In the genomic region with DNA sequence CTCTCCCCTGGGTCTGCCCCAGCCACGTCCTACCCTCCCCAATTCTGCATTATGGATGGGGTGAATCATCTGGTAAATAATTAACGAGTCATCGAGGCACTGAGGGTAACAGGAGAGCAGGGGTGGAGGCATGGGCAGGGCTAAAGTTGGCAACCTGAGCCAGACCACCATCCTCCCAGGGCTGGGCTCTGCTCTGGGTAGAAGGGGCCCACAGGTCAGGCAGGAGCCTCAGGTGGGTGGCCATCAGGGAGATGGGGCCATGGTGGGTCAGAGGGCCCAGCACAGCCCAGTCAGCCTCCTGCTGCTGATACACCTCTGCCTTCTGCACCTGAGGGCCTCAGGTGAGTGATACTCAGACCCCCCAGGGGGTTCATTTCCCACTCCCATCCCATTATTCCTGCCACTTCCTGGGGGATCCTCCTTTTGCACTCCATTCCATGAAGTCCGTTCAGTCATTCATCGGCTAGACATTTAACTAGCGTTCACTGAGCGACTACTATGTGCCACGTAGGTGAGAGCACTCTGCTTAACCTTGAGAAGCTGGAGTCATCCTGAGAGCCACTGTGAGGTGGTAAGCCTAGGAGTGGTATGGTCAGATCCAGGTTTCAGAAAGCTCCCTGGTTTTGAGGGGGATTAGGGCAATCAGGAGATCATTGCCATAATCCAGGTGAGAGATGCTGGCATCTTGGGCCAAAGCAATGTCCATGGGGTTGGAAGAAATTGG, we compare ENCODE assay signal across 18 cellular contexts. TPM values are rescaled to one million over a fixed set of nuclear protein-coding genes. Genes with fewer than 3 reads are reported as not detected.
A peak's percentile ranks its signal among the peaks of the same experiment; 100 is the strongest.
DNase-seq lines count a peak whose midpoint lies in the region; ATAC-seq, FAIRE-seq and TF ChIP-seq lines count a peak whose summit lies in the region.
"Had no signal": no experiment of that assay in that cellular context is flagged by ENCODE, and none has a peak within 500 bp of the region (broad histone marks: within the 10 kb centered on the region; RNA-seq: fewer than 3 reads in every experiment).

TSS of gene VSIG10L2 (plus strand) at position 248 of the 724 bp plus-strand sequence. CDS start at position 260, 12 bp downstream.

- peaks cover 37% of the 10 kb centered on the region for H3K4me1 Mint-ChIP-seq in nephron

- H3K27me3 ChIP-seq in right atrium auricular region = no peaks in the 10 kb centered on the region
- H3K27me3 ChIP-seq in heart right ventricle = peaks cover 0 to 4% (median 0%) of the 10 kb centered on the region in 7 donors
- peaks cover 2% of the 10 kb centered on the region for H3K27me3 ChIP-seq in bronchial epithelial cell (ENCODE audit: control insufficient read depth, insufficient read depth, low read length)

- no peaks in the 10 kb centered on the region for H3K36me3 Mint-ChIP-seq in nephron (ENCODE audit: low read depth)
- H3K36me3 Mint-ChIP-seq: CD4-positive, CD25-positive, alpha-beta regulatory T cell; IgD-negative memory B cell had no signal

- H3K27ac Mint-ChIP-seq in nephron = peak within 1 kb of the TSS in 2 of 3 experiments; percentile 24 to 41
- H3K27ac Mint-ChIP-seq: CD4-positive, CD25-positive, alpha-beta regulatory T cell; IgD-negative memory B cell had no signal

- FAIRE-seq in bronchial epithelial cell (lab: Jason Lieb, UNC) = peak; percentile 7
- FAIRE-seq: A204.1, H54, RCC 7860 had no signal

- TF ChIP-seq CTCF in right atrium auricular region (IDR thresholded peaks at IDR 0.05) (no peak), heart right ventricle (IDR thresholded peaks at IDR 0.05) (no peak), bronchial epithelial cell (IDR thresholded peaks at IDR 0.05; ENCODE audit: insufficient read depth, low read length, severe bottlenecking) (no peak), nephron (IDR thresholded peaks at IDR 0.05; ENCODE audit: unreplicated experiment in 3 of 3) (no peak)

- 88 to 90% methylated on average over 8 of the region's 8 CpGs for WGBS in heart right ventricle, 2 donors

- DNase-seq in right atrium auricular region (ENCODE audit: low spot score) (peak; percentile 40), heart right ventricle (no peak), bronchial epithelial cell (ENCODE audit: low read depth) (peak; percentile 9), NCI-H82 (lab: John Stamatoyannopoulos, UW) (no peak), GM03348 (ENCODE audit: low spot score) (no peak)
- no peak for DNase-seq in activated naive CD4-positive, alpha-beta T cell treated with Interleukin-2 at 50 U/mL for 16 hours
- DNase-seq: CD4-positive, CD25-positive, alpha-beta regulatory T cell; NCI-H1930; NCI-H2171 treated with DMSO at 0.1 percent for 48 hours; NCI-H510A; SHP77 treated with DMSO at 0.1 percent for 48 hours had no signal

- no peaks in the 10 kb centered on the region for H3K9me3 Mint-ChIP-seq in nephron
- H3K9me3 Mint-ChIP-seq: CD4-positive, CD25-positive, alpha-beta regulatory T cell; IgD-negative memory B cell had no signal

- H3K4me3 ChIP-seq in right atrium auricular region = no peak within 1 kb of the TSS
- no peak within 1 kb of the TSS for H3K4me3 ChIP-seq in heart right ventricle
- H3K4me3 ChIP-seq in bronchial epithelial cell (ENCODE audit: low read depth, low read length) = no peak within 1 kb of the TSS

- H3K9me3 ChIP-seq in right atrium auricular region = no peaks in the 10 kb centered on the region
- no peaks in the 10 kb centered on the region for H3K9me3 ChIP-seq in heart right ventricle

- H3K4me1 ChIP-seq in right atrium auricular region (peaks cover 0 to 19% of the 10 kb centered on the region in 2 donors), heart right ventricle (peaks cover 12 to 26% (median 22%) of the 10 kb centered on the region in 9 donors)

- H3K27me3 Mint-ChIP-seq in nephron (ENCODE audit: low read depth) = peaks cover 4% of the 10 kb centered on the region
- H3K27me3 Mint-ChIP-seq: CD4-positive, CD25-positive, alpha-beta regulatory T cell had no signal

- H3K36me3 ChIP-seq in right atrium auricular region (no peaks in the 10 kb centered on the region), heart right ventricle (no peaks in the 10 kb centered on the region), bronchial epithelial cell (ENCODE audit: control insufficient read depth, insufficient read depth, low read length) (no peaks in the 10 kb centered on the region)

- intact Hi-C loops in heart right ventricle (cut with DNase I) = loop anchor here in 2 of 10 donors (5.0 to 10.0 kb wide), 2 partner anchors 109 to 246 kb away; no protein-coding TSS in a partner anchor

- no peak within 1 kb of the TSS for H3K4me3 Mint-ChIP-seq in nephron
- H3K4me3 Mint-ChIP-seq: CD4-positive, CD25-positive, alpha-beta regulatory T cell had no signal

- ATAC-seq in heart right ventricle = no peak
- no peak for ATAC-seq in GM21447 (IDR thresholded peaks at IDR 0.05; ENCODE audit: unreplicated experiment)

- H3K27ac ChIP-seq in right atrium auricular region (no peak within 1 kb of the TSS), heart right ventricle (no peak within 1 kb of the TSS)

RNA-seq across cellular contexts. Expression of gene VSIG10L2, which starts in this region (rescaled TPM):
- not detected for total RNA-seq in right atrium auricular region
- total RNA-seq in heart right ventricle = under 1 TPM in 1 of 10 donors, not detected in 9; 0.38 TPM
- polyA plus RNA-seq in heart right ventricle = under 1 TPM; 0.15 to 0.35 TPM
- 0.38 TPM in 1 of 2 replicates, not detected in the other for total RNA-seq in bronchial epithelial cell
- total RNA-seq: CD4-positive, CD25-positive, alpha-beta regulatory T cell; Daoy had no signal
- polyA plus RNA-seq: CD4-positive, CD25-positive, alpha-beta regulatory T cell; IgD-negative memory B cell had no signal

Comparison
In these comparisons a context has a peak if more than half of its experiments do, and no peak if none do; other contexts are left out.
1. Peak in DNase-seq in right atrium auricular region; RNA of the gene not detected or under 1 TPM.
2. Peak in DNase-seq in bronchial epithelial cell; RNA of the gene not detected or under 1 TPM.